8 cellular contexts compared by ENCODE assay signal in the genomic region with DNA sequence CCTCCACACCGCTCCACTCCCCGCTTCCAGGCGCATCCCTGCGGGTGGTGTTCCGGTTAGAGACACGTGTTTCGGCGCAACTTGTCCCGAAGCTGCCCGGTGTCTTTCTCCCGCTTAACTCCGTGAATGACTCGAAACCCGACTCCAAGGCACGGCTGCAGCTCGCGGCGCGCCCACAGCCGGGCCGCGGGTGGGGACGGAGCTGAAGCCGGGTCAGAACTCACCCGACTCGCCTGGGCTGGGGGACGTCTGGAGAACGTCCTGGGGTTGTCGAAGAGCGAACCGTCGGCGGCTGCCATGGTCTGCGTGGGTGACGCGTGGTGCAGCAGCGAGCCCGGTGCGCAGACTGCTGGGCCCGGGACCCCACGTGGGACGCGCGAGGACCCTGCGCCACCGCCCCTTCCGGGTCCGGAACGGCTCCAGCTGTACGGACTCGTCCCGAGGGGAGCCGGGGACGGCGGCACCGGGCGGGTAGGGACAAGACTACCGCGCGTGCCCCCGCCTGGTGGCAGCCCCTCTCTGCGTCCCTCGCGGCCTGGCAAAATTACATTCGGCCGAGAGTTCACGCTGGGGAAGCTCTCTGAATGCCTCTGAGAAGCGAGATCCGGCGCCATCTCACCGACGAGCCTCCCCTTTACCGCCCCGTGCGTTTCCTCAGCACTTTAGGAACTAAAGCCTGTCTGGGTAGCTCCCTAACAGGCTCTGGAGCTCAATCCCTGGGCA. TPM values are rescaled to one million over a fixed set of nuclear protein-coding genes. Genes with fewer than 3 reads are reported as not detected.
A peak's percentile ranks its signal among the peaks of the same experiment; 100 is the strongest.
DNase-seq lines count a peak whose midpoint lies in the region; ATAC-seq lines count a peak whose summit lies in the region.

TSS of gene DDX31 (minus strand) at position 348 of the 723 bp plus-strand sequence. CDS start at position 299, 49 bp downstream.

- H3K9ac ChIP-seq in SK-N-MC (ENCODE audit: insufficient read length) = peak within 1 kb of the TSS; percentile 78

- H3K9me3 ChIP-seq in SK-N-MC (ENCODE audit: low read depth, low read length) = no peaks in the 10 kb centered on the region

- peak within 1 kb of the TSS; percentile 87 for H3K4me3 Mint-ChIP-seq in activated naive CD4-positive, alpha-beta T cell treated with anti-CD3 and anti-CD28 coated beads, Interleukin-2, amount 10 ng/mL, durations not matched to agents 7 days and 5 days

- CTCF ChIA-PET in activated naive CD4-positive, alpha-beta T cell treated with anti-CD3 and anti-CD28 coated beads, Interleukin-2, amount 10 ng/mL, durations not matched to agents 7 days and 5 days (lab: Charles Lee) = interaction anchor here (0.7 to 1.8 kb wide), 5 partner anchors 9 to 232 kb away, joined by 3 to 6 read pairs (median 3); no protein-coding TSS in a partner anchor

- H3K27ac Mint-ChIP-seq in activated naive CD4-positive, alpha-beta T cell treated with anti-CD3 and anti-CD28 coated beads, Interleukin-2, amount 10 ng/mL, durations not matched to agents 7 days and 5 days = peak within 1 kb of the TSS; percentile 91

- H3K9me3 Mint-ChIP-seq in activated naive CD4-positive, alpha-beta T cell treated with anti-CD3 and anti-CD28 coated beads, Interleukin-2, amount 10 ng/mL, durations not matched to agents 7 days and 5 days = no peaks in the 10 kb centered on the region

- H3K4me1 Mint-ChIP-seq in activated naive CD4-positive, alpha-beta T cell treated with anti-CD3 and anti-CD28 coated beads, Interleukin-2, amount 10 ng/mL, durations not matched to agents 7 days and 5 days = peaks cover 51% of the 10 kb centered on the region

- peak within 1 kb of the TSS; percentile 91 for H3K27ac ChIP-seq in SK-N-MC
- peak within 1 kb of the TSS; percentile 96 for H3K27ac ChIP-seq in substantia nigra (ENCODE audit: low read depth, low read length, poor library complexity, severe bottlenecking)

- H3K36me3 Mint-ChIP-seq in activated naive CD4-positive, alpha-beta T cell treated with anti-CD3 and anti-CD28 coated beads, Interleukin-2, amount 10 ng/mL, durations not matched to agents 7 days and 5 days = peaks cover 11% of the 10 kb centered on the region

- peak within 1 kb of the TSS; percentile 90 for H3K4me3 ChIP-seq in SK-N-MC

- ATAC-seq in GM21825 (IDR thresholded peaks at IDR 0.05; ENCODE audit: unreplicated experiment) = peak; percentile 69

- DNase-seq in Daoy (ENCODE audit: low read depth) (peak; percentile 92), Kasumi-1 (lab: John Stamatoyannopoulos, UW) (peak; percentile 43 to 46), SK-N-MC (ENCODE audit: low read depth, low spot score) (peak; percentile 30), germinal center (ENCODE audit: low spot score) (peak; percentile 89), nucleus accumbens (lab: John Stamatoyannopoulos, UW) (peak; percentile 29 to 92 (median 80)), substantia nigra (lab: John Stamatoyannopoulos, UW) (peak in 48 of 49 donors; percentile 38 to 97 (median 80))
- DNase-seq in activated naive CD4-positive, alpha-beta T cell treated with anti-CD3 and anti-CD28 coated beads, Interleukin-2, amount 10 ng/mL, durations not matched to agents 7 days and 5 days = peak; percentile 90

- peaks cover 4% of the 10 kb centered on the region for H3K27me3 Mint-ChIP-seq in activated naive CD4-positive, alpha-beta T cell treated with anti-CD3 and anti-CD28 coated beads, Interleukin-2, amount 10 ng/mL, durations not matched to agents 7 days and 5 days

- H3K36me3 ChIP-seq in SK-N-MC (ENCODE audit: insufficient read depth, low read length) = peaks cover 31% of the 10 kb centered on the region

RNA-seq across cellular contexts. Expression of gene DDX31, which starts in this region (rescaled TPM):
- total RNA-seq in Daoy (2014; rRNA removed; shearing (Covaris generic)) = 27.3 and 32.6 TPM in 2 replicates

Comparison
In these comparisons a context has a peak if more than half of its experiments do, and no peak if none do; other contexts are left out.
1. Peak in every context shown above with its lines: DNase-seq, ATAC-seq, H3K4me3 ChIP-seq and H3K27ac ChIP-seq.
2. DNase-seq: peak in every context shown above with its lines; median percentile 92 in Daoy; 90 in activated naive CD4-positive, alpha-beta T cell treated with anti-CD3 and anti-CD28 coated beads, Interleukin-2, amount 10 ng/mL, durations not matched to agents 7 days and 5 days; 89 in germinal center; 80 in nucleus accumbens; 80 in substantia nigra; 44 in Kasumi-1; 30 in SK-N-MC.